Comparison of ENCODE assay signal across 8 cellular contexts in genomic region chr1:226739696-226740065, GRCh38. TPM values are rescaled to one million over a fixed set of nuclear protein-coding genes. Genes with fewer than 3 reads are reported as not detected.
DNase-seq lines count a peak whose midpoint lies in the region; ATAC-seq and TF ChIP-seq lines count a peak whose summit lies in the region.

No MANE protein-coding gene starts in this region.

- POLR2A ChIA-PET in GM10248 (lab: Yijun Ruan, JAX), result interaction anchor here (0.6 to 0.7 kb wide), 2 partner anchors 17 to 1341 kb away, joined by 3 to 10 read pairs; no protein-coding TSS in a partner anchor

- peaks cover 0 to 20% of the 10 kb centered on the region in 2 donors for H3K36me3 ChIP-seq in left lung
- H3K36me3 ChIP-seq in thymus (ENCODE audit: control insufficient read depth, insufficient read depth), result peaks cover 26% of the 10 kb centered on the region

- 37% methylated on average over 3 of the region's 3 CpGs for WGBS in thymus

- peaks cover 17 to 36% of the 10 kb centered on the region in 2 donors for H3K4me1 ChIP-seq in left lung
- peaks cover 23% of the 10 kb centered on the region for H3K4me1 ChIP-seq in thymus (ENCODE audit: control insufficient read depth, insufficient read depth, low read length)

- DNase-seq in activated T-cell treated with anti-CD3 and anti-CD28 coated beads, Interleukin-2, amount 50 U/mL, for 24 hours, result no peak
- no peak for DNase-seq in activated T-cell treated with anti-CD3 and anti-CD28 coated beads, Interleukin-2, amount 50 U/mL, for 1 hour
- no peak for DNase-seq in activated T-helper 1 cell treated with anti-CD3 and anti-CD28 coated beads, Interleukin-12 subunit alpha, Interleukin-12 subunit beta, Interleukin-2, Interleukin-4 antibody, amounts not matched to agents 30 ng/mL and 10 ng/mL and 1 ng/mL, durations not matched to agents 14 hours and 24 hours and 36 hours (ENCODE audit: low spot score)
- no peak for DNase-seq in left lung
- DNase-seq in NOMO-1 treated with dmso at 0.1 percent for 144 hours (lab: John Stamatoyannopoulos, UW; ENCODE audit: unreplicated experiment), result no peak
- no peak for DNase-seq in GM10248 (ENCODE audit: extremely low spot score)
- DNase-seq in iPS-NIHi11 (ENCODE audit: low spot score), result no peak

- intact Hi-C loops in activated T-helper 1 cell treated with anti-CD3 and anti-CD28 coated beads, Interleukin-12 subunit alpha, Interleukin-12 subunit beta, Interleukin-2, Interleukin-4 antibody, amounts not matched to agents 30 ng/mL and 10 ng/mL and 1 ng/mL, durations not matched to agents 14 hours and 24 hours and 36 hours (cut with micrococcal nuclease), result loop anchor here (1.0 to 10.0 kb wide), 14 partner anchors 27 to 675 kb away; partner anchors contain the start of genes COQ8A, H3-3A and STUM
- intact Hi-C loops in left lung (cut with DNase I), result loop anchor here in 1 of 2 donors (5.0 to 10.0 kb wide), 2 partner anchors 88 to 95 kb away; no protein-coding TSS in a partner anchor

- no peak for TF ChIP-seq CTCF in left lung (IDR thresholded peaks at IDR 0.05)
- no peak for TF ChIP-seq CTCF in GM10248 (IDR thresholded peaks at IDR 0.05; ENCODE audit: control extremely low read depth, extremely low read depth, low read depth, missing control alignments)

- peak overlapping the region; percentile 93 for H3K4me3 Mint-ChIP-seq in activated T-cell treated with anti-CD3 and anti-CD28 coated beads, Interleukin-2, amount 50 U/mL, for 24 hours
- H3K4me3 Mint-ChIP-seq in activated T-helper 1 cell treated with anti-CD3 and anti-CD28 coated beads, Interleukin-12 subunit alpha, Interleukin-12 subunit beta, Interleukin-2, Interleukin-4 antibody, amounts not matched to agents 30 ng/mL and 10 ng/mL and 1 ng/mL, durations not matched to agents 14 hours and 24 hours and 36 hours, result peak overlapping the region; percentile 90

- H3K36me3 Mint-ChIP-seq in activated T-cell treated with anti-CD3 and anti-CD28 coated beads, Interleukin-2, amount 50 U/mL, for 24 hours (ENCODE audit: low read depth), result peaks cover 34% of the 10 kb centered on the region
- peaks cover 17% of the 10 kb centered on the region for H3K36me3 Mint-ChIP-seq in activated T-helper 1 cell treated with anti-CD3 and anti-CD28 coated beads, Interleukin-12 subunit alpha, Interleukin-12 subunit beta, Interleukin-2, Interleukin-4 antibody, amounts not matched to agents 30 ng/mL and 10 ng/mL and 1 ng/mL, durations not matched to agents 14 hours and 24 hours and 36 hours (ENCODE audit: low read depth)

- H3K9me3 ChIP-seq in left lung (peaks cover 0 to 4% of the 10 kb centered on the region in 2 donors), thymus (ENCODE audit: control insufficient read depth) (no peaks in the 10 kb centered on the region)

- H3K27me3 ChIP-seq in left lung (no peaks in the 10 kb centered on the region), thymus (ENCODE audit: control insufficient read depth, insufficient read depth) (no peaks in the 10 kb centered on the region)

- H3K27ac Mint-ChIP-seq in activated T-cell treated with anti-CD3 and anti-CD28 coated beads, Interleukin-2, amount 50 U/mL, for 24 hours, result peak overlapping the region; percentile 95
- H3K27ac Mint-ChIP-seq in activated T-helper 1 cell treated with anti-CD3 and anti-CD28 coated beads, Interleukin-12 subunit alpha, Interleukin-12 subunit beta, Interleukin-2, Interleukin-4 antibody, amounts not matched to agents 30 ng/mL and 10 ng/mL and 1 ng/mL, durations not matched to agents 14 hours and 24 hours and 36 hours, result peak overlapping the region; percentile 94

- H3K9me3 Mint-ChIP-seq in activated T-cell treated with anti-CD3 and anti-CD28 coated beads, Interleukin-2, amount 50 U/mL, for 24 hours, result no peaks in the 10 kb centered on the region
- peaks cover 11% of the 10 kb centered on the region for H3K9me3 Mint-ChIP-seq in activated T-helper 1 cell treated with anti-CD3 and anti-CD28 coated beads, Interleukin-12 subunit alpha, Interleukin-12 subunit beta, Interleukin-2, Interleukin-4 antibody, amounts not matched to agents 30 ng/mL and 10 ng/mL and 1 ng/mL, durations not matched to agents 14 hours and 24 hours and 36 hours

- ATAC-seq in left lung, result no peak

- H3K27ac ChIP-seq in left lung (peak overlapping the region; percentile 85 to 90), thymus (ENCODE audit: low read depth) (peak overlapping the region; percentile 94)

- H3K4me3 ChIP-seq in left lung (peak overlapping the region; percentile 68 to 90), thymus (ENCODE audit: low read length) (peak overlapping the region; percentile 79)

- peaks cover 39% of the 10 kb centered on the region for H3K4me1 Mint-ChIP-seq in activated T-cell treated with anti-CD3 and anti-CD28 coated beads, Interleukin-2, amount 50 U/mL, for 24 hours (ENCODE audit: low read depth)
- peaks cover 28% of the 10 kb centered on the region for H3K4me1 Mint-ChIP-seq in activated T-helper 1 cell treated with anti-CD3 and anti-CD28 coated beads, Interleukin-12 subunit alpha, Interleukin-12 subunit beta, Interleukin-2, Interleukin-4 antibody, amounts not matched to agents 30 ng/mL and 10 ng/mL and 1 ng/mL, durations not matched to agents 14 hours and 24 hours and 36 hours (ENCODE audit: low read depth)

- CTCF ChIA-PET in GM10248 (lab: Yijun Ruan, JAX), result interaction anchor here (1.2 to 3.9 kb wide), 2 partner anchors 28 to 42 kb away, joined by 3 to 11 read pairs; no protein-coding TSS in a partner anchor

- H3K27me3 Mint-ChIP-seq in activated T-cell treated with anti-CD3 and anti-CD28 coated beads, Interleukin-2, amount 50 U/mL, for 24 hours, result no peaks in the 10 kb centered on the region
- H3K27me3 Mint-ChIP-seq in activated T-helper 1 cell treated with anti-CD3 and anti-CD28 coated beads, Interleukin-12 subunit alpha, Interleukin-12 subunit beta, Interleukin-2, Interleukin-4 antibody, amounts not matched to agents 30 ng/mL and 10 ng/mL and 1 ng/mL, durations not matched to agents 14 hours and 24 hours and 36 hours (ENCODE audit: insufficient read depth), result no peaks in the 10 kb centered on the region

RNA-seq across cellular contexts. Expression of gene ITPKB, which starts 0.6 kb away (rescaled TPM):
- total RNA-seq in activated T-helper 1 cell treated with anti-CD3 and anti-CD28 coated beads, Interleukin-12 subunit alpha, Interleukin-12 subunit beta, Interleukin-2, Interleukin-4 antibody, amounts not matched to agents 30 ng/mL and 10 ng/mL and 1 ng/mL, durations not matched to agents 14 hours and 24 hours and 36 hours, result 38.3 and 38.5 TPM in 2 replicates
- 10 to 100 TPM; 25.0 to 34.6 TPM for total RNA-seq in left lung
- 32.0 TPM for polyA plus RNA-seq in thymus
